In genomic region chr21:36658926-36659325, GRCh38 we compare ENCODE assay signal across 2 cellular contexts.
TF ChIP-seq lines count a peak whose summit lies in the region.

No MANE protein-coding gene starts in this region.

TF ChIP-seq in HepG2, 621 proteins besides CTCF, POLR2A, EP300 and RAD21:
- TF ChIP-seq THAP11 (CRISPR knock-in tag; IDR thresholded peaks at IDR 0.05): no peak
- TF ChIP-seq TMF1 (CRISPR knock-in tag; IDR thresholded peaks at IDR 0.05; ENCODE audit: low read depth): no peak
- TF ChIP-seq MTERF4 (CRISPR knock-in tag; IDR thresholded peaks at IDR 0.05): no peak

TF ChIP-seq in H1, 55 proteins besides CTCF, POLR2A, EP300 and RAD21:
- TF ChIP-seq CBX8 (IDR thresholded peaks at IDR 0.05; ENCODE audit: borderline replicate concordance, low read depth, low read length): no peak
- no peak for TF ChIP-seq RNF2 (IDR thresholded peaks at IDR 0.05; ENCODE audit: borderline replicate concordance, low read depth, low read length, missing control alignments, poor library complexity, severe bottlenecking)
- no peak for TF ChIP-seq GTF2F1 (IDR thresholded peaks at IDR 0.05; ENCODE audit: borderline replicate concordance, low read depth, low read length)
- TF ChIP-seq NANOG (IDR thresholded peaks at IDR 0.05; ENCODE audit: insufficient read depth, low read depth, low read length, poor library complexity, severe bottlenecking): no peak
- TF ChIP-seq ATF2 (IDR thresholded peaks at IDR 0.05; ENCODE audit: low read length): no peak
